ENCODE assay signal across 9 cellular contexts in the genomic region with DNA sequence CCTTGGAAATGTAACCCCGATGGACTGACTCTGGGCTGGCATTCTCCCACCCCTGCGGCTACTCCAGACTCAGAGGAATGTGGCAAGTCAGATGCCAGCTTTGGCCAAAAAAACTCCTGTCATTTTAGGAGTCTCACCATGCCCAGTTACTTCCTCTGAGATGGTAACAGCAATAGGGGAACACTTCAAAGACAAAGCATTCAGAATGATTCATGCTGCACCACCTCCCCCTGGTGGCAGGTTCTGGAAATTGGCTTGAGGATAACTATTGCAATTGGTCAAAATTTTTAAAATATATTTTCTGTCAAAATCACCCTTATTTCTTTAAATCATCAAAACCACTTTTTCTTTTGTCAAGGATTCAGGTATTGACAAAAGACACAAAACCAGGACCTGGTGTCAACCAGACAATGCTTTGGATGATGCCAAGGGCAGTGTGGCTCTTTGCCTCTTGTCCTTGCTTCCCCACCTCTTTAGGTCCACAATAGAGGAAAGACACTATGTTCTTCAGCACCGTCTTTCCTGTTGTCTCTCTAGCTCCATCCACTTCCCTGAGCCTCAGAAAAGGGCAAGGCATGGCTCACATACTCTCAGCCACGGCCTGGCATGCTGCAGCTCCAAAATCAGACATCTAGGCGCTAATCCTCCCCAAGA. TPM values are rescaled to one million over a fixed set of nuclear protein-coding genes. Genes with fewer than 3 reads are reported as not detected.
DNase-seq lines count a peak whose midpoint lies in the region; ATAC-seq, FAIRE-seq and TF ChIP-seq lines count a peak whose summit lies in the region.
"Had no signal": no experiment of that assay in that cellular context is flagged by ENCODE, and none has a peak within 500 bp of the region (broad histone marks: within the 10 kb centered on the region; RNA-seq: fewer than 3 reads in every experiment).

No MANE protein-coding gene starts in this region.

- peaks cover 36% of the 10 kb centered on the region for H3K36me3 Mint-ChIP-seq in WTC11

- no peak overlapping the region for H3K4me3 Mint-ChIP-seq in WTC11
- H3K4me3 Mint-ChIP-seq: stimulated activated naive CD8-positive, alpha-beta T cell treated with anti-CD3 and anti-CD28 coated beads, Interleukin-15, Interleukin-2, amounts not matched to agents 100 ng/mL and 50 ng/mL, for 24 hours had no signal

- CTCF ChIA-PET in A549 (lab: Yijun Ruan, JAX) = interaction anchor here (0.7 to 7.7 kb wide), 45 partner anchors 8 to 1296 kb away, joined by 3 to 128 read pairs (median 4); a partner anchor contains a TSS
- CTCF ChIA-PET in WTC11 (lab: Charles Lee) = interaction anchor here (0.8 to 8.4 kb wide), 8 partner anchors 8 to 87 kb away, joined by 3 to 87 read pairs (median 4); a partner anchor contains a TSS

- intact Hi-C loops in breast epithelium (cut with DNase I; ENCODE audit: low total_unique reads) = loop anchor here (10.0 kb wide), 1 partner anchor 228 kb away; no protein-coding TSS in a partner anchor

- no peaks in the 10 kb centered on the region for H3K27me3 Mint-ChIP-seq in WTC11 (ENCODE audit: low read depth)
- H3K27me3 Mint-ChIP-seq: stimulated activated naive CD8-positive, alpha-beta T cell treated with anti-CD3 and anti-CD28 coated beads, Interleukin-15, Interleukin-2, amounts not matched to agents 100 ng/mL and 50 ng/mL, for 24 hours had no signal

- TF ChIP-seq CTCF in A549 (IDR thresholded peaks at IDR 0.05) (peak; percentile 76), GM20000 (IDR thresholded peaks at IDR 0.05; ENCODE audit: extremely low read depth, missing control alignments) (peak; percentile 67), WTC11 (IDR thresholded peaks at IDR 0.05) (peak; percentile 83), breast epithelium (IDR thresholded peaks at IDR 0.05) (peak; percentile 88 to 94 (median 93)), keratinocyte (optimal IDR thresholded peaks at IDR 0.05 in 1 of 3, IDR thresholded peaks at IDR 0.05 in 1 of 3, conservative IDR thresholded peaks at IDR 0.05 in 1 of 3; ENCODE audit: extremely low read depth in 1 of 3, insufficient read depth in 2 of 3, low read length in 3 of 3) (peak; percentile 72 to 82 (median 76))

- no peaks in the 10 kb centered on the region for H3K9me1 ChIP-seq in keratinocyte (ENCODE audit: control insufficient read depth, extremely low read depth, insufficient read depth, low read length)

- DNase-seq in A549 (ENCODE audit: low read depth in 1 of 2, low spot score in 1 of 2) (peak; percentile 40 to 44), GM20000 (ENCODE audit: low spot score) (peak; percentile 58), NCI-H2196 (lab: John Stamatoyannopoulos, UW; ENCODE audit: unreplicated experiment) (peak; percentile 70), WTC11 (ENCODE audit: low spot score) (peak; percentile 83), breast epithelium (ENCODE audit: low spot score in 2 of 2) (peak; percentile 59 to 67), keratinocyte (ENCODE audit: low read depth, low spot score) (peak; percentile 33)
- peak; percentile 70 for DNase-seq in stimulated activated CD4-positive, alpha-beta T cell treated with anti-CD3 and anti-CD28 coated beads, Interleukin-1b, Interleukin-23, amount 100 ng/mL, for 48 hours

- no peak overlapping the region for H3K27ac ChIP-seq in A549
- no peak overlapping the region for H3K27ac ChIP-seq in breast epithelium
- no peak overlapping the region for H3K27ac ChIP-seq in keratinocyte (ENCODE audit: control insufficient read depth, insufficient read depth, low read length)

- no peak for TF ChIP-seq EP300 in A549 (IDR thresholded peaks at IDR 0.05)

- H3K4me1 Mint-ChIP-seq in WTC11 = no peaks in the 10 kb centered on the region

- H3K27ac Mint-ChIP-seq in WTC11 = no peak overlapping the region
- H3K27ac Mint-ChIP-seq: stimulated activated naive CD8-positive, alpha-beta T cell treated with anti-CD3 and anti-CD28 coated beads, Interleukin-15, Interleukin-2, amounts not matched to agents 100 ng/mL and 50 ng/mL, for 24 hours had no signal

- H2AFZ ChIP-seq in keratinocyte (ENCODE audit: control insufficient read depth, low read length) = no peak overlapping the region

- H3K4me1 ChIP-seq in A549 (no peaks in the 10 kb centered on the region), breast epithelium (no peaks in the 10 kb centered on the region), keratinocyte (ENCODE audit: control insufficient read depth, extremely low read depth, insufficient read depth, low read length) (no peaks in the 10 kb centered on the region)

- dilution Hi-C loops in keratinocyte (cut with MboI; ENCODE audit: extremely low pct_ligation_motif_present, low sequenced_read_pairs) = loop anchor here (25.0 kb wide), 1 partner anchor 95 kb away; a partner anchor contains a TSS

- H3K9me3 Mint-ChIP-seq in WTC11 = no peaks in the 10 kb centered on the region
- H3K9me3 Mint-ChIP-seq: stimulated activated naive CD8-positive, alpha-beta T cell treated with anti-CD3 and anti-CD28 coated beads, Interleukin-15, Interleukin-2, amounts not matched to agents 100 ng/mL and 50 ng/mL, for 24 hours had no signal

- 65% methylated on average over 5 of the region's 5 CpGs for WGBS in A549 (ENCODE audit: missing lambda C conversion rate)

- H3K9ac ChIP-seq in keratinocyte (ENCODE audit: control insufficient read depth, extremely low read depth, insufficient read depth, low read length) = no peak overlapping the region

- H3K9me3 ChIP-seq in A549 (no peaks in the 10 kb centered on the region), breast epithelium (no peaks in the 10 kb centered on the region), keratinocyte (ENCODE audit: control insufficient read depth, low read depth, low read length) (no peaks in the 10 kb centered on the region)

- no peaks in the 10 kb centered on the region for H3K27me3 ChIP-seq in breast epithelium
- no peaks in the 10 kb centered on the region for H3K27me3 ChIP-seq in keratinocyte (ENCODE audit: control insufficient read depth, extremely low read depth, insufficient read depth, low read length)

- FAIRE-seq in A549 (lab: Jason Lieb, UNC) (no peak), keratinocyte (lab: Jason Lieb, UNC) (peak; percentile 82)

- H3K36me3 ChIP-seq in breast epithelium (no peaks in the 10 kb centered on the region), keratinocyte (ENCODE audit: control insufficient read depth in 2 of 2, extremely low read depth in 1 of 2, insufficient read depth in 2 of 2, low read length in 2 of 2) (peaks cover 20 to 22% of the 10 kb centered on the region in 2 experiments)

- H3K4me3 ChIP-seq in A549 (no peak overlapping the region), breast epithelium (no peak overlapping the region), keratinocyte (ENCODE audit: control insufficient read depth in 2 of 3, extremely low read depth in 1 of 3, insufficient read depth in 2 of 3, low read depth in 1 of 3, low read length in 3 of 3) (no peak overlapping the region)

- POLR2A ChIA-PET in A549 (lab: Yijun Ruan, JAX) (no interaction called here), WTC11 (lab: Charles Lee) (interaction anchor here (0.7 kb wide), 1 partner anchor 91 kb away, joined by 4 read pairs; no protein-coding TSS in a partner anchor)

- H4K20me1 ChIP-seq in keratinocyte (ENCODE audit: control insufficient read depth, extremely low read depth, insufficient read depth, low read length) = no peaks in the 10 kb centered on the region

- no peaks in the 10 kb centered on the region for H3K79me2 ChIP-seq in keratinocyte (ENCODE audit: control insufficient read depth, insufficient read depth, low read length)

- H3K4me2 ChIP-seq in A549 = no peak overlapping the region
- no peak overlapping the region for H3K4me2 ChIP-seq in keratinocyte (ENCODE audit: control insufficient read depth, extremely low read depth, insufficient read depth, low read depth, low read length)

- TF ChIP-seq RAD21 in A549 (conservative IDR thresholded peaks at IDR 0.05 in 1 of 2, IDR thresholded peaks at IDR 0.05 in 1 of 2) = peak; percentile 75 to 79

- no peak for TF ChIP-seq POLR2A in A549 (IDR thresholded peaks at IDR 0.05; ENCODE audit: low read length)
- no peak for TF ChIP-seq POLR2A in breast epithelium (IDR thresholded peaks at IDR 0.05)

- peak; percentile 59 to 87; a peak in 5 of 6 replicates for ATAC-seq in A549
- ATAC-seq in WTC11 = peak; percentile 74
- ATAC-seq in HG03520 (IDR thresholded peaks at IDR 0.05; ENCODE audit: unreplicated experiment) = no peak

RNA-seq across cellular contexts. Expression of a gene that starts 9.9 kb away (rescaled TPM):
- polyA plus RNA-seq in A549 (2011; rRNA removed) (24.2 and 26.8 TPM in 2 replicates), A549 (2017; fragmentation: RNase III; extraction: RNeasy Plus Mini Kit Qiagen cat#74134 plus additional on column Dnase treatment) (31.4 to 37.1 TPM (median 32.1 TPM) in 3 replicates), keratinocyte (3.7 to 22.1 TPM (median 15.1 TPM) in 3 replicates)
- polyA plus RNA-seq in A549 (2012; cell fraction: cytosol; rRNA removed) = 36.4 and 43.3 TPM in 2 replicates
- polyA plus RNA-seq in A549 (2012; cell fraction: nucleus; rRNA removed) = 46.9 and 49.6 TPM in 2 replicates
- polyA minus RNA-seq in A549 (2011; rRNA and poly(A)+ RNA removed) = 18.5 and 21.5 TPM in 2 replicates
- total RNA-seq in WTC11 (2021) (42.1 to 47.7 TPM (median 43.3 TPM) in 3 replicates), breast epithelium (1 to 10 TPM in 2 of 3 donors, under 1 TPM in 1; 0.15 to 1.4 (median 1.3) TPM)
- 0.60 TPM for polyA plus RNA-seq in keratinocyte (2011; ENCODE audit: low read depth)
- 6.7 and 8.3 TPM in 2 replicates for polyA plus RNA-seq in keratinocyte (2011; cell fraction: cytosol; rRNA removed)
- 7.8 and 8.3 TPM in 2 replicates for polyA plus RNA-seq in keratinocyte (2011; cell fraction: nucleus; rRNA removed)
- polyA plus RNA-seq in keratinocyte (2012; ENCODE audit: low replicate concordance) = 1.3 and 14.3 TPM in 2 replicates
- polyA minus RNA-seq in keratinocyte = 4.6 to 16.8 TPM (median 12.1 TPM) in 3 replicates
- 4.8 TPM for polyA minus RNA-seq in keratinocyte (2011; cell fraction: cytosol; rRNA and poly(A)+ RNA removed)
- polyA minus RNA-seq in keratinocyte (2011; cell fraction: nucleus; rRNA and poly(A)+ RNA removed) = 2.3 and 2.6 TPM in 2 replicates

RNA-seq across cellular contexts. Expression of a gene that starts 47.8 kb away (rescaled TPM):
- polyA plus RNA-seq in A549 (2011; rRNA removed) (0.07 TPM in 1 of 2 replicates, not detected in the other), A549 (2017; fragmentation: RNase III; extraction: RNeasy Plus Mini Kit Qiagen cat#74134 plus additional on column Dnase treatment) (0.05 to 0.12 TPM in 2 of 3 replicates, not detected in the other), keratinocyte (not detected in 3 replicates)
- polyA plus RNA-seq in A549 (2012; cell fraction: cytosol; rRNA removed) = 0.05 and 0.09 TPM in 2 replicates
- polyA plus RNA-seq in A549 (2012; cell fraction: nucleus; rRNA removed) = 0.04 TPM in 1 of 2 replicates, not detected in the other
- not detected in 2 replicates for polyA minus RNA-seq in A549 (2011; rRNA and poly(A)+ RNA removed)
- total RNA-seq in WTC11 (2021) (0.11 to 0.16 TPM (median 0.13 TPM) in 3 replicates), breast epithelium (10 to 100 TPM in 1 of 3 donors, 1 to 10 TPM in 2; 6.9 to 13.0 (median 8.9) TPM)
- not detected for polyA plus RNA-seq in keratinocyte (2011; ENCODE audit: low read depth)
- polyA plus RNA-seq in keratinocyte (2011; cell fraction: cytosol; rRNA removed) = not detected in 2 replicates
- polyA plus RNA-seq in keratinocyte (2011; cell fraction: nucleus; rRNA removed) = not detected in 2 replicates
- polyA plus RNA-seq in keratinocyte (2012; ENCODE audit: low replicate concordance) = not detected in 2 replicates
- not detected in 3 replicates for polyA minus RNA-seq in keratinocyte
- not detected for polyA minus RNA-seq in keratinocyte (2011; cell fraction: cytosol; rRNA and poly(A)+ RNA removed)
- not detected in 2 replicates for polyA minus RNA-seq in keratinocyte (2011; cell fraction: nucleus; rRNA and poly(A)+ RNA removed)

Comparison
In these comparisons a context has a peak if more than half of its experiments do, and no peak if none do; other contexts are left out.
1. DNase-seq: peak in every context shown above with its lines; median percentile 83 in WTC11; 70 in NCI-H2196; 70 in stimulated activated CD4-positive, alpha-beta T cell treated with anti-CD3 and anti-CD28 coated beads, Interleukin-1b, Interleukin-23, amount 100 ng/mL, for 48 hours; 63 in breast epithelium; 58 in GM20000; 42 in A549; 33 in keratinocyte.
2. RNA of a gene that starts 9.9 kb away (total RNA-seq): 42.1 to 47.7 TPM in WTC11; 0.15 to 1.4 TPM in breast epithelium; every median in the first group is over 10 times any median in the second.
3. Peak in every context shown above with its lines, with median percentiles within 50 percentile points of each other: CTCF ChIP-seq.